In the genomic region with DNA sequence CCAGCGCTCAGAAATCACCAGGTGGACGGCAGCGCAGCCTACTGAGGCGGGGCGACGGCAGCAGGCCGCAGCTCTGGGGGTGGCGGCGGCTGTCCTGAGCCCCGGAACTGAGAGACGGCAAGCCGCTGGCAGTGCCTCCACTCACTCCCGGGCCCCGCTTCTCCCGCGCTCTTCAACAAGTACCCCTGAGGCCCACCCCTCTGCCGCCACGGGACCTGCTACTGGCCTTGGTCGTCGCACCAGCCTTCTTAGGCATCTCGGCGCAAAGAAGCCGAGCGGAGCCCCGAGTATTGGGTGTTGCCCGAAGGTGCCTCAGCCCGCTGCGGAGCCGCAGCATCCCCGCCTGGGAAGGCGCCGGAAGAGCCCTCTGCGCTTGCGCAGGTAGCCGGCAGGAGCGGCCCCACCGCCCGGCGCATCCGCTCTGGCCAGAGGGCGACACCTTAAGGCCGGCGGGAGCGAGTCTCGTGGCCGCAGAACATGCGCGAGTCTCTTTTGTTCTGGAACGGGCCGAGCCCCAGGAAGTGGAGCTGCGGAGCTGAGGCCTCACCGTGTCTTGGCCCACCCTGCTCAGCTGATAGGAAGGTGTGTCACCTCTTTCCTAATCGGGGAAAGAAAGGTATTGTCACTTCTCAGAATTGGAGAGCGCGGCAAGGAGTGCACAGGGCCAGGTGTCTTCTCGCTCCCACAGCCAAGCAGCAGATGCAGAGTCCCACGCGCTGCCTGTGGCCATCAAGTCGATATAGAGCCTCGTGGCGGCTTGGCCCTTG, we compare ENCODE assay signal across 1 cellular context.
TF ChIP-seq lines count a peak whose summit lies in the region.

TSS of gene C15orf40 (minus strand) at position 369 of the 767 bp plus-strand sequence. CDS start at position 337, 32 bp downstream.

TF ChIP-seq in H1, 55 proteins besides CTCF, POLR2A, EP300 and RAD21 (continued from another document):
- peak; percentile 83 for TF ChIP-seq PHF8 (conservative IDR thresholded peaks at IDR 0.05; ENCODE audit: low read depth, low read length)
